29 cellular contexts compared by ENCODE assay signal in the genomic region with DNA sequence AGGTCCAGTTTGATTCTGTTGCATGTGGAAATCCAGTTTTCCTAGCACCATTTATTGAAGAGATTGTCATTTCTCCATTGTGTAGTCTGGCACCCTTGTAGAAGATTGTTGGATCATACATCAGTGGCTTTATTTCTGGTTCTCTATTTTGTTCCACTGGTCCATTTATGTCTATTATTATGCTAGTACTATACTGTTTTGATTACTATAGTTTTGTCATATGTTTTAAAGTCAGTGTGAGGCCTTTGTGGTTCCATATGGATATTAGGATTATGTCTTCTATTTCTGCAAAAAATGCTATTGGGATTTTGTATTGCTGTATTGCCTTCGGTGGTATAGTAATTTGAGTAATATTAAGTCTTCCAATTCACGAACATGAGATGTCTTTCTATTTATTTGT. TPM values are rescaled to one million over a fixed set of nuclear protein-coding genes. Genes with fewer than 3 reads are reported as not detected.
"Had no signal": no experiment of that assay in that cellular context is flagged by ENCODE, and none has a peak within 500 bp of the region (broad histone marks: within the 10 kb centered on the region; RNA-seq: fewer than 3 reads in every experiment).

No MANE protein-coding gene starts in this region.

- H3K4me1 ChIP-seq: neural progenitor cell, parathyroid adenoma, psoas muscle, right lobe of liver, sigmoid colon, thyroid gland, upper lobe of left lung had no signal

- H3K27ac Mint-ChIP-seq: naive thymus-derived CD8-positive, alpha-beta T cell; nephron; neural progenitor cell; progenitor cell of endocrine pancreas; stimulated activated effector memory CD8-positive, alpha-beta T cell treated with anti-CD3 and anti-CD28 coated beads, Interleukin-12 subunit alpha, Interleukin-12 subunit beta, amount 100 ng/mL, for 72 hours had no signal

- H3K9ac ChIP-seq: neural progenitor cell, parathyroid adenoma had no signal

- H3K27me3 Mint-ChIP-seq: progenitor cell of endocrine pancreas; stimulated activated naive B cell treated with anti-CD40 and anti-IgM and Interleukin-4, amounts not matched to agents 10 μg/mL and 1 μg/mL and 100 μg/mL, for 72 hours; stimulated activated naive CD8-positive, alpha-beta T cell treated with anti-CD3 and anti-CD28 coated beads, Interleukin-15, Interleukin-2, amounts not matched to agents 100 ng/mL and 50 ng/mL, for 24 hours had no signal

- DNase-seq: naive thymus-derived CD8-positive, alpha-beta T cell; occipital lobe; ovary; posterior cingulate gyrus; psoas muscle; right cardiac atrium; right lobe of liver; sigmoid colon; small intestine; stimulated activated CD4-positive, alpha-beta T cell treated with anti-CD3 and anti-CD28 coated beads, Interleukin-15, amount 100 ng/mL, for 24 hours; stimulated activated CD4-positive, alpha-beta T cell treated with anti-CD3 and anti-CD28 coated beads, Interleukin-2, amount 100 ng/mL, for 24 hours; stimulated activated CD4-positive, alpha-beta T cell treated with anti-CD3 and anti-CD28 coated beads, Interleukin-2, amount 100 ng/mL, for 48 hours; stimulated activated CD4-positive, alpha-beta T cell treated with anti-CD3 and anti-CD28 coated beads, Interleukin-4, amount 100 ng/mL, for 24 hours; stimulated activated naive B cell treated with anti-CD40 and anti-IgM and Interleukin-4, amounts not matched to agents 10 μg/mL and 1 μg/mL and 100 μg/mL, for 72 hours; stimulated activated naive CD4-positive, alpha-beta T cell treated with Interleukin-2 at 50 U/mL for 16 hours; stomach; thyroid gland; trophoblast cell; upper lobe of left lung had no signal

- ATAC-seq: naive thymus-derived CD8-positive, alpha-beta T cell; psoas muscle; right cardiac atrium; right lobe of liver; stimulated activated effector memory CD8-positive, alpha-beta T cell treated with anti-CD3 and anti-CD28 coated beads, Interleukin-12 subunit alpha, Interleukin-12 subunit beta, amount 100 ng/mL, for 72 hours; stimulated activated naive B cell treated with anti-CD40 and anti-IgM and Interleukin-4, amounts not matched to agents 10 μg/mL and 1 μg/mL and 100 μg/mL, for 72 hours had no signal

- H3K36me3 ChIP-seq: neural progenitor cell, ovary had no signal

- H3K4me1 Mint-ChIP-seq: nephron, neural progenitor cell had no signal

- H3K27me3 ChIP-seq: neural progenitor cell, ovary, right lobe of liver, sigmoid colon, stomach, thyroid gland, tibial nerve, upper lobe of left lung, vagina had no signal

- H3K4me3 Mint-ChIP-seq: naive thymus-derived CD8-positive, alpha-beta T cell; nephron; neural progenitor cell; stimulated activated effector memory CD8-positive, alpha-beta T cell treated with anti-CD3 and anti-CD28 coated beads, Interleukin-12 subunit alpha, Interleukin-12 subunit beta, amount 100 ng/mL, for 72 hours; stimulated activated naive B cell treated with anti-CD40 and anti-IgM and Interleukin-4, amounts not matched to agents 10 μg/mL and 1 μg/mL and 100 μg/mL, for 72 hours; stimulated activated naive CD8-positive, alpha-beta T cell treated with anti-CD3 and anti-CD28 coated beads, Interleukin-15, Interleukin-2, amounts not matched to agents 100 ng/mL and 50 ng/mL, for 24 hours had no signal

- H3K9me3 ChIP-seq: thyroid gland had no signal

- H3K27ac ChIP-seq: neural progenitor cell, ovary, parathyroid adenoma, psoas muscle, right lobe of liver, sigmoid colon, stomach, thoracic aorta, thyroid gland, tibial nerve, upper lobe of left lung, vagina had no signal

- FAIRE-seq: small intestine, urothelium cell line had no signal

- H3K4me3 ChIP-seq: neural progenitor cell, ovary, psoas muscle, right lobe of liver, sigmoid colon, stomach, thoracic aorta, thyroid gland, tibial nerve, upper lobe of left lung, vagina had no signal

RNA-seq across cellular contexts. Expression of gene MSRB3, which starts 57.7 kb away (rescaled TPM):
- total RNA-seq: naive thymus-derived CD8-positive, alpha-beta T cell had no signal
- polyA plus RNA-seq: naive thymus-derived CD8-positive, alpha-beta T cell had no signal
